Comparison of ENCODE assay signal across 9 cellular contexts in the genomic region with DNA sequence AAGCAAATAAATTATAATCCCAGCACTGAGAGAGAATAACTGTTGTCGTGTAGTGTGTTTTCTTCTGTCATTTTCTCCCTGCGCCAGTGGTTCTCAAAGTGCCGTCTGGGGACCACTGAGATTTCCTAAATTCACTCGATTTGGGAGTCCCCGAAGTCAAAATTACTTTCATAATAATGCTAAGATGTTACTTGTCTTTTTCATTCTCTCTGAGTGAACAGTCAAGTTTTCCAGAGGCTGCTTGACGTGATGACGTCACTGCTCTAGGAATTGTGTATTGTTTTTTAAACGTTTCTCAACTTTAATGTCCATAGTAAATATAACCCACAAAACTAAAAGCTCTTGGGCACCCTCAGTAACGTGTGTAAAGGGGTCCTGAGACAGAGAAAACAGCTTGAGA. TPM values are rescaled to one million over a fixed set of nuclear protein-coding genes. Genes with fewer than 3 reads are reported as not detected.
DNase-seq lines count a peak whose midpoint lies in the region; ATAC-seq and TF ChIP-seq lines count a peak whose summit lies in the region.
"Had no signal": no experiment of that assay in that cellular context is flagged by ENCODE, and none has a peak within 500 bp of the region (broad histone marks: within the 10 kb centered on the region; RNA-seq: fewer than 3 reads in every experiment).

No MANE protein-coding gene starts in this region.

- H3K9me3 ChIP-seq in hepatocyte (ENCODE audit: low read depth) = no peaks in the 10 kb centered on the region
- no peaks in the 10 kb centered on the region for H3K9me3 ChIP-seq in stomach smooth muscle (ENCODE audit: control insufficient read depth in 2 of 2, low read length in 2 of 2)

- H3K36me3 Mint-ChIP-seq in T-helper 1 cell treated with Interleukin-12 subunit alpha and Interleukin-12 subunit beta and Interleukin-4 antibody, amounts not matched to agents 30 μg/mL and 1 μg/mL, for 36 hours (ENCODE audit: low read depth) = peaks cover 16% of the 10 kb centered on the region
- peaks cover 19% of the 10 kb centered on the region for H3K36me3 Mint-ChIP-seq in activated CD4-positive, alpha-beta memory T cell treated with anti-CD3 and anti-CD28 coated beads for 36 hours

- H3K9me3 Mint-ChIP-seq in T-helper 1 cell treated with Interleukin-12 subunit alpha and Interleukin-12 subunit beta and Interleukin-4 antibody, amounts not matched to agents 30 μg/mL and 1 μg/mL, for 36 hours = no peaks in the 10 kb centered on the region
- no peaks in the 10 kb centered on the region for H3K9me3 Mint-ChIP-seq in activated CD4-positive, alpha-beta memory T cell treated with anti-CD3 and anti-CD28 coated beads for 36 hours

- H3K36me3 ChIP-seq in hepatocyte (replicated peaks; ENCODE audit: insufficient read depth, low read depth) = no peaks in the 10 kb centered on the region
- H3K36me3 ChIP-seq in stomach smooth muscle (ENCODE audit: control insufficient read depth in 2 of 2, insufficient read depth in 2 of 2, low read length in 2 of 2) = peaks cover 18 to 25% of the 10 kb centered on the region in 2 donors

- intact Hi-C loops in activated CD4-positive, alpha-beta memory T cell treated with anti-CD3 and anti-CD28 coated beads for 36 hours (cut with micrococcal nuclease) = loop anchor here (1.0 to 10.0 kb wide), 8 partner anchors 47 to 1210 kb away; partner anchors contain the start of genes ACADS, RHOF and RNF10

- peaks cover 3% of the 10 kb centered on the region for H3K79me2 ChIP-seq in hepatocyte

- peak overlapping the region; percentile 24 for H3K4me3 ChIP-seq in hepatocyte
- peak overlapping the region; percentile 95 to 99 for H3K4me3 ChIP-seq in stomach smooth muscle (ENCODE audit: low read length in 2 of 2)

- POLR2A ChIA-PET in activated CD4-positive, alpha-beta memory T cell treated with anti-CD3 and anti-CD28 coated beads for 36 hours (lab: Charles Lee) = interaction anchor here (0.6 to 2.5 kb wide), 5 partner anchors 42 to 290 kb away, joined by 3 to 10 read pairs (median 4); partner anchors contain the start of genes MLEC and RNU4-2

- H3K4me1 ChIP-seq in hepatocyte (ENCODE audit: insufficient read depth) (peaks cover 4% of the 10 kb centered on the region), stomach smooth muscle (ENCODE audit: control insufficient read depth, insufficient read depth, low read length) (peaks cover 31% of the 10 kb centered on the region)
- H3K4me1 ChIP-seq: foreskin keratinocyte had no signal

- DNase-seq in T-helper 1 cell (no peak), hepatocyte (ENCODE audit: low spot score) (no peak), SIG-M5 (lab: John Stamatoyannopoulos, UW) (no peak), amniotic stem cell (lab: John Stamatoyannopoulos, UW) (no peak), left lobe of liver (ENCODE audit: low spot score) (no peak)
- DNase-seq in activated CD4-positive, alpha-beta memory T cell treated with anti-CD3 and anti-CD28 coated beads for 36 hours = peak; percentile 51

- peak overlapping the region; percentile 97 for H3K4me3 Mint-ChIP-seq in T-helper 1 cell treated with Interleukin-12 subunit alpha and Interleukin-12 subunit beta and Interleukin-4 antibody, amounts not matched to agents 30 μg/mL and 1 μg/mL, for 36 hours
- peak overlapping the region; percentile 96 for H3K4me3 Mint-ChIP-seq in activated CD4-positive, alpha-beta memory T cell treated with anti-CD3 and anti-CD28 coated beads for 36 hours

- H4K20me1 ChIP-seq in hepatocyte (ENCODE audit: insufficient read depth, poor library complexity, severe bottlenecking) = no peaks in the 10 kb centered on the region

- peak overlapping the region; percentile 50 to 79 for H3K9ac ChIP-seq in stomach smooth muscle (ENCODE audit: low read length in 2 of 2)

- peaks cover 6% of the 10 kb centered on the region for H3K27me3 ChIP-seq in hepatocyte
- peaks cover 2 to 6% of the 10 kb centered on the region in 2 donors for H3K27me3 ChIP-seq in stomach smooth muscle (ENCODE audit: control insufficient read depth in 1 of 2, insufficient read depth in 2 of 2, low read length in 2 of 2)
- H3K27me3 ChIP-seq: foreskin keratinocyte had no signal

- TF ChIP-seq CTCF in hepatocyte (IDR thresholded peaks at IDR 0.05; ENCODE audit: poor library complexity) = no peak

- CTCF ChIA-PET in activated CD4-positive, alpha-beta memory T cell treated with anti-CD3 and anti-CD28 coated beads for 36 hours (lab: Charles Lee) = interaction anchor here (1.0 to 7.2 kb wide), 24 partner anchors 10 to 528 kb away, joined by 3 to 161 read pairs (median 6); partner anchors contain the start of genes CABP1, MLEC and SIRT4

- no peak overlapping the region for H3K27ac ChIP-seq in hepatocyte
- H3K27ac ChIP-seq in stomach smooth muscle (ENCODE audit: low read length) = no peak overlapping the region
- H3K27ac ChIP-seq: foreskin keratinocyte had no signal

- no peaks in the 10 kb centered on the region for H3K9me2 ChIP-seq in hepatocyte (replicated peaks; ENCODE audit: insufficient read depth)

- H3K27ac Mint-ChIP-seq in T-helper 1 cell treated with Interleukin-12 subunit alpha and Interleukin-12 subunit beta and Interleukin-4 antibody, amounts not matched to agents 30 μg/mL and 1 μg/mL, for 36 hours = peak overlapping the region; percentile 86
- H3K27ac Mint-ChIP-seq in activated CD4-positive, alpha-beta memory T cell treated with anti-CD3 and anti-CD28 coated beads for 36 hours = peak overlapping the region; percentile 86

- H3K27me3 Mint-ChIP-seq in T-helper 1 cell treated with Interleukin-12 subunit alpha and Interleukin-12 subunit beta and Interleukin-4 antibody, amounts not matched to agents 30 μg/mL and 1 μg/mL, for 36 hours (ENCODE audit: low read depth) = peaks cover 26% of the 10 kb centered on the region
- no peaks in the 10 kb centered on the region for H3K27me3 Mint-ChIP-seq in activated CD4-positive, alpha-beta memory T cell treated with anti-CD3 and anti-CD28 coated beads for 36 hours

- ATAC-seq in left lobe of liver = no peak

- H3K4me1 Mint-ChIP-seq in T-helper 1 cell treated with Interleukin-12 subunit alpha and Interleukin-12 subunit beta and Interleukin-4 antibody, amounts not matched to agents 30 μg/mL and 1 μg/mL, for 36 hours (ENCODE audit: low read depth) = peaks cover 34% of the 10 kb centered on the region
- H3K4me1 Mint-ChIP-seq in activated CD4-positive, alpha-beta memory T cell treated with anti-CD3 and anti-CD28 coated beads for 36 hours (ENCODE audit: low read depth) = peaks cover 33% of the 10 kb centered on the region

- peak overlapping the region; percentile 82 for H2AFZ ChIP-seq in hepatocyte

- H3K4me2 ChIP-seq in hepatocyte = peak overlapping the region; percentile 81

- WGBS in hepatocyte (ENCODE audit: low lambda C conversion rate, missing lambda C conversion rate) = 63% methylated on average over 9 of the region's 9 CpGs

RNA-seq across cellular contexts. Expression of gene POP5, which starts 0.8 kb away (rescaled TPM):
- total RNA-seq in activated CD4-positive, alpha-beta memory T cell treated with anti-CD3 and anti-CD28 coated beads for 36 hours = 10 to 100 TPM; 54.1 to 55.7 TPM
- total RNA-seq in hepatocyte (29.3 and 34.0 TPM in 2 replicates), left lobe of liver (24.1 TPM)
- polyA plus RNA-seq in hepatocyte = 51.1 and 54.0 TPM in 2 replicates

RNA-seq across cellular contexts. Expression of gene RNF10, which starts 47.8 kb away (rescaled TPM):
- 100 to 1,000 TPM; 188 to 210 TPM for total RNA-seq in activated CD4-positive, alpha-beta memory T cell treated with anti-CD3 and anti-CD28 coated beads for 36 hours
- total RNA-seq in hepatocyte (48.5 and 83.9 TPM in 2 replicates), left lobe of liver (113 TPM)
- polyA plus RNA-seq in hepatocyte = 128 and 142 TPM in 2 replicates

RNA-seq across cellular contexts. Expression of gene COQ5, which starts 53.0 kb away (rescaled TPM):
- 10 to 100 TPM; 30.1 to 31.6 TPM for total RNA-seq in activated CD4-positive, alpha-beta memory T cell treated with anti-CD3 and anti-CD28 coated beads for 36 hours
- total RNA-seq in hepatocyte (37.0 and 41.0 TPM in 2 replicates), left lobe of liver (32.1 TPM)
- polyA plus RNA-seq in hepatocyte = 38.7 and 40.7 TPM in 2 replicates

RNA-seq across cellular contexts. Expression of gene CABP1, which starts 58.4 kb away (rescaled TPM):
- total RNA-seq in activated CD4-positive, alpha-beta memory T cell treated with anti-CD3 and anti-CD28 coated beads for 36 hours = under 1 TPM; 0.24 to 0.29 TPM
- total RNA-seq in hepatocyte (1.5 TPM in 1 of 2 replicates, not detected in the other), left lobe of liver (0.10 TPM)
- 0.74 TPM in 1 of 2 replicates, not detected in the other for polyA plus RNA-seq in hepatocyte
- total RNA-seq: foreskin keratinocyte had no signal
- polyA plus RNA-seq: foreskin keratinocyte had no signal
